In genomic region chr19:15453906-15454305, GRCh38 we compare ENCODE assay signal across 26 cellular contexts. TPM values are rescaled to one million over a fixed set of nuclear protein-coding genes. Genes with fewer than 3 reads are reported as not detected.
DNase-seq lines count a peak whose midpoint lies in the region; ATAC-seq, FAIRE-seq and TF ChIP-seq lines count a peak whose summit lies in the region.
"Had no signal": no experiment of that assay in that cellular context is flagged by ENCODE, and none has a peak within 500 bp of the region (broad histone marks: within the 10 kb centered on the region; RNA-seq: fewer than 3 reads in every experiment).

No MANE protein-coding gene starts in this region.

- H3K18ac ChIP-seq in H1 (ENCODE audit: extremely low read depth, low read length), result no peak overlapping the region

- H2AFZ ChIP-seq in H1 (ENCODE audit: low read length) (no peak overlapping the region), osteoblast (ENCODE audit: low read length) (no peak overlapping the region)

- H3K23ac ChIP-seq in H1 (ENCODE audit: insufficient read length), result no peak overlapping the region

- no peak overlapping the region for H3K27ac ChIP-seq in H1 (ENCODE audit: low read depth, low read length)
- no peak overlapping the region for H3K27ac ChIP-seq in osteoblast (ENCODE audit: low read depth, low read length)
- H3K27ac ChIP-seq: A549, left lung had no signal

- peaks cover 23% of the 10 kb centered on the region; the same call in 1 of the 2 replicates for H3K23me2 ChIP-seq in H1 (ENCODE audit: low read depth, low read length)

- H3K4me1 ChIP-seq in H1 (replicated peaks in 1 of 4; ENCODE audit: control insufficient read depth in 3 of 4, insufficient read depth in 4 of 4, low read length in 3 of 4) (peaks cover 0 to 21% (median 10%) of the 10 kb centered on the region in 4 experiments; a peak in 5 of 7 replicates), osteoblast (ENCODE audit: insufficient read depth, low read length) (peaks cover 10% of the 10 kb centered on the region)

- no peak overlapping the region for H3K4me3 Mint-ChIP-seq in activated T-cell treated with anti-CD3 and anti-CD28 coated beads, Interleukin-2, amount 50 U/mL, for 24 hours
- no peak overlapping the region for H3K4me3 Mint-ChIP-seq in activated CD8-positive, alpha-beta T cell treated with anti-CD3 and anti-CD28 coated beads for 36 hours

- no peak for ATAC-seq in activated CD8-positive, alpha-beta T cell treated with anti-CD3 and anti-CD28 coated beads for 36 hours
- ATAC-seq in GM18519 (IDR thresholded peaks at IDR 0.05; ENCODE audit: low FRiP score, unreplicated experiment) (no peak), GM18861 (IDR thresholded peaks at IDR 0.05; ENCODE audit: unreplicated experiment) (no peak)

- H3K36me3 Mint-ChIP-seq in activated T-cell treated with anti-CD3 and anti-CD28 coated beads, Interleukin-2, amount 50 U/mL, for 24 hours (ENCODE audit: low read depth), result peaks cover 74% of the 10 kb centered on the region
- peaks cover 58% of the 10 kb centered on the region for H3K36me3 Mint-ChIP-seq in activated CD8-positive, alpha-beta T cell treated with anti-CD3 and anti-CD28 coated beads for 36 hours (ENCODE audit: low read depth)
- H3K36me3 Mint-ChIP-seq: mesothelial cell of epicardium had no signal

- no peak overlapping the region for H2AK5ac ChIP-seq in H1 (ENCODE audit: low read depth, low read length)

- peaks cover 26% of the 10 kb centered on the region for H3K4me1 Mint-ChIP-seq in activated T-cell treated with anti-CD3 and anti-CD28 coated beads, Interleukin-2, amount 50 U/mL, for 24 hours (ENCODE audit: low read depth)
- H3K4me1 Mint-ChIP-seq in activated CD8-positive, alpha-beta T cell treated with anti-CD3 and anti-CD28 coated beads for 36 hours (ENCODE audit: low read depth), result peaks cover 11% of the 10 kb centered on the region

- no peak overlapping the region for H2BK5ac ChIP-seq in H1 (ENCODE audit: low read depth, low read length)

- H2BK120ac ChIP-seq in H1 (replicated peaks; ENCODE audit: low read depth, low read length), result no peak overlapping the region

- peaks cover 2% of the 10 kb centered on the region for H3K9me3 Mint-ChIP-seq in activated T-cell treated with anti-CD3 and anti-CD28 coated beads, Interleukin-2, amount 50 U/mL, for 24 hours
- H3K9me3 Mint-ChIP-seq in activated CD8-positive, alpha-beta T cell treated with anti-CD3 and anti-CD28 coated beads for 36 hours, result no peaks in the 10 kb centered on the region
- H3K9me3 Mint-ChIP-seq: mesothelial cell of epicardium had no signal

- H3K4me3 ChIP-seq in H1 (ENCODE audit: extremely low read depth in 1 of 4, insufficient read depth in 2 of 4, low read depth in 3 of 4, low read length in 4 of 4) (no peak overlapping the region), osteoblast (ENCODE audit: insufficient read depth, low read length) (no peak overlapping the region)
- H3K4me3 ChIP-seq: A549 had no signal

- TF ChIP-seq RAD21 in H1 (IDR thresholded peaks at IDR 0.05 in 1 of 2, conservative IDR thresholded peaks at IDR 0.05 in 1 of 2; ENCODE audit: low read depth in 2 of 2, low read length in 2 of 2), result no peak

- H3K79me1 ChIP-seq in H1 (ENCODE audit: low read depth, low read length), result no peaks in the 10 kb centered on the region

- no peaks in the 10 kb centered on the region for H3K9me3 ChIP-seq in H1 (ENCODE audit: insufficient read depth in 2 of 2, low read depth in 1 of 2, low read length in 1 of 2)
- H3K9me3 ChIP-seq in osteoblast (ENCODE audit: low read depth, low read length), result no peaks in the 10 kb centered on the region
- H3K9me3 ChIP-seq: A549, BE2C, left lung, tibial artery had no signal

- no peak overlapping the region for H4K5ac ChIP-seq in H1 (ENCODE audit: insufficient read length, low read depth, low read length)

- DNase-seq in activated T-cell treated with anti-CD3 and anti-CD28 coated beads, Interleukin-2, amount 50 U/mL, for 24 hours, result no peak
- DNase-seq in activated T-cell treated with anti-CD3 and anti-CD28 coated beads, Interleukin-2, amount 50 U/mL, for 48 hours, result no peak
- no peak for DNase-seq in activated CD8-positive, alpha-beta T cell treated with anti-CD3 and anti-CD28 coated beads for 36 hours
- no peak for DNase-seq in H1 (ENCODE audit: low read depth in 1 of 2, low spot score in 2 of 2)
- DNase-seq in osteoblast (ENCODE audit: insufficient read length, low spot score, missing footprints), result peak; percentile 58
- DNase-seq in G401 (ENCODE audit: low spot score), result no peak
- DNase-seq: activated CD4-positive, CD25-positive, alpha-beta regulatory T cell treated with anti-CD3 and anti-CD28 coated beads, Interleukin-2, amount 50 U/mL, for 72 hours; anterior cingulate cortex; BE2C; caudate nucleus; dorsolateral prefrontal cortex; GOT3; NCI-H1092; NCI-H187 treated with DMSO at 0.1 percent for 48 hours; NCI-H82; stimulated activated naive CD4-positive, alpha-beta T cell treated with Interleukin-2 at 50 U/mL for 16 hours had no signal

- TF ChIP-seq POLR2A in H1 (IDR thresholded peaks at IDR 0.05; ENCODE audit: control extremely low read depth in 1 of 2, low read depth in 2 of 2, low read length in 2 of 2), result no peak

- H3K27me3 ChIP-seq in H1 (replicated peaks in 1 of 4; ENCODE audit: control insufficient read depth in 3 of 4, extremely low read depth in 1 of 4, insufficient read depth in 3 of 4, low read length in 3 of 4), result peaks cover 20 to 61% (median 52%) of the 10 kb centered on the region in 4 experiments
- peaks cover 30% of the 10 kb centered on the region for H3K27me3 ChIP-seq in osteoblast (ENCODE audit: insufficient read depth, low read length)

- H3K27me3 Mint-ChIP-seq in activated T-cell treated with anti-CD3 and anti-CD28 coated beads, Interleukin-2, amount 50 U/mL, for 24 hours, result no peaks in the 10 kb centered on the region
- H3K27me3 Mint-ChIP-seq in activated CD8-positive, alpha-beta T cell treated with anti-CD3 and anti-CD28 coated beads for 36 hours, result no peaks in the 10 kb centered on the region

- no peak overlapping the region for H3K4ac ChIP-seq in H1 (replicated peaks; ENCODE audit: insufficient read length, low read depth, low read length)

- peaks cover 0 to 6% of the 10 kb centered on the region in 2 experiments for H4K20me1 ChIP-seq in H1 (replicated peaks in 1 of 2; ENCODE audit: control insufficient read depth in 1 of 2, insufficient read depth in 2 of 2, low read length in 2 of 2)
- H4K20me1 ChIP-seq in osteoblast (ENCODE audit: insufficient read depth, low read length), result peaks cover 3% of the 10 kb centered on the region

- H2BK15ac ChIP-seq in H1 (ENCODE audit: low read length), result 0 out of 2 replicates have a peak overlapping the region, but pooled peaks have one; percentile 34

- in situ Hi-C loops in G401 (cut with HindIII; ENCODE audit: low sequenced_read_pairs), result no loop called here

- H3K9ac ChIP-seq in H1 (replicated peaks in 1 of 4; ENCODE audit: extremely low read depth in 1 of 4, low read depth in 3 of 4, low read length in 3 of 4), result no peak overlapping the region

- peak overlapping the region; percentile 81 for H3K27ac Mint-ChIP-seq in activated T-cell treated with anti-CD3 and anti-CD28 coated beads, Interleukin-2, amount 50 U/mL, for 24 hours
- peak overlapping the region; percentile 5 for H3K27ac Mint-ChIP-seq in activated CD8-positive, alpha-beta T cell treated with anti-CD3 and anti-CD28 coated beads for 36 hours
- H3K27ac Mint-ChIP-seq: mesothelial cell of epicardium had no signal

- 94% methylated on average over 6 of the region's 6 CpGs; no CpG with 5 or more reads in 1 of the 2 experiments for WGBS in H1 (ENCODE audit: extremely low coverage in 1 of 2, insufficient coverage in 1 of 2, insufficient read length in 1 of 2, insufficient replicate concordance in 2 of 2, low coverage in 1 of 2, low lambda C conversion rate in 2 of 2, missing lambda C conversion rate in 1 of 2), 2 experiments

- H3K79me2 ChIP-seq in H1 (ENCODE audit: control insufficient read depth in 1 of 2, insufficient read depth in 2 of 2, low read length in 2 of 2) (no peaks in the 10 kb centered on the region), osteoblast (ENCODE audit: insufficient read depth, low read length) (no peaks in the 10 kb centered on the region)

- POLR2A ChIA-PET in activated CD8-positive, alpha-beta T cell treated with anti-CD3 and anti-CD28 coated beads for 36 hours (lab: Charles Lee), result interaction anchor here (3.4 kb wide), 1 partner anchor 9 kb away, joined by 33 read pairs; the partner anchor contains the start of gene RASAL3
- POLR2A ChIA-PET in H1 (lab: Charles Lee; ENCODE audit: partially characterized antibody), result interaction anchor here (0.9 to 2.0 kb wide), 2 partner anchors 36 to 622 kb away, joined by 3 to 8 read pairs; partner anchors contain the start of genes AKAP8L and TPM4

- no peak for TF ChIP-seq CTCF in activated CD8-positive, alpha-beta T cell treated with anti-CD3 and anti-CD28 coated beads for 36 hours (IDR thresholded peaks at IDR 0.05)
- TF ChIP-seq CTCF in H1 (IDR thresholded peaks at IDR 0.05; ENCODE audit: control extremely low read depth in 1 of 3, insufficient read depth in 1 of 3, low read depth in 1 of 3, low read length in 3 of 3) (no peak), osteoblast (IDR thresholded peaks at IDR 0.05; ENCODE audit: extremely low read depth, low read depth, low read length) (no peak)

- no peak overlapping the region for H2BK20ac ChIP-seq in H1 (ENCODE audit: low read length)

- CTCF ChIA-PET in activated CD8-positive, alpha-beta T cell treated with anti-CD3 and anti-CD28 coated beads for 36 hours (lab: Charles Lee), result interaction anchor here (1.5 to 1.6 kb wide), 2 partner anchors 10 to 24 kb away, joined by 4 to 6 read pairs; no protein-coding TSS in a partner anchor
- CTCF ChIA-PET in H1 (lab: Charles Lee; ENCODE audit: partially characterized antibody), result interaction anchor here (0.9 to 5.7 kb wide), 6 partner anchors 10 to 201 kb away, joined by 3 to 35 read pairs (median 5); partner anchors contain the start of genes AKAP8L and RASAL3

- H3K56ac ChIP-seq in H1 (replicated peaks; ENCODE audit: insufficient read length, low read depth, low read length), result no peak overlapping the region

- no peak overlapping the region for H4K8ac ChIP-seq in H1 (ENCODE audit: extremely low read depth, insufficient read depth, low read length)

- no peak for TF ChIP-seq EP300 in H1 (IDR thresholded peaks at IDR 0.05; ENCODE audit: borderline replicate concordance in 1 of 2, low read depth in 2 of 2, low read length in 2 of 2)

- FAIRE-seq in H1 (lab: Jason Lieb, UNC), result no peak
- FAIRE-seq: A549 had no signal

- no peak overlapping the region for H4K91ac ChIP-seq in H1 (replicated peaks; ENCODE audit: insufficient read length, low read length)

- peak overlapping the region in 1 of 2 experiments; percentile 61; a peak in 1 of 4 replicates for H3K4me2 ChIP-seq in H1 (ENCODE audit: insufficient read depth in 1 of 2, low read depth in 2 of 2, low read length in 2 of 2)
- H3K4me2 ChIP-seq in osteoblast (ENCODE audit: insufficient read depth, low read length), result no peak overlapping the region
- H3K4me2 ChIP-seq: A549 had no signal

- H2BK12ac ChIP-seq in H1 (ENCODE audit: low read depth, low read length), result no peak overlapping the region

- H3K36me3 ChIP-seq in H1 (ENCODE audit: control insufficient read depth in 2 of 4, insufficient read depth in 4 of 4, low read length in 3 of 4), result no peaks in the 10 kb centered on the region; a peak in 1 of 8 replicates
- no peaks in the 10 kb centered on the region for H3K36me3 ChIP-seq in osteoblast (ENCODE audit: insufficient read depth, low read length)
- H3K36me3 ChIP-seq: BE2C, tibial artery had no signal

- intact Hi-C loops in activated CD8-positive, alpha-beta T cell treated with anti-CD3 and anti-CD28 coated beads for 36 hours (cut with micrococcal nuclease), result no loop called here

- no peak overlapping the region for H3K14ac ChIP-seq in H1 (ENCODE audit: insufficient read length)

RNA-seq across cellular contexts. Expression of gene WIZ, which starts 4.2 kb away (rescaled TPM):
- total RNA-seq in activated CD8-positive, alpha-beta T cell treated with anti-CD3 and anti-CD28 coated beads for 36 hours, result 10 to 100 TPM; 19.3 to 21.0 TPM
- 33.2 and 34.4 TPM in 2 replicates for total RNA-seq in H1 (2021; fragmentation: NEBNext Ultra II Directional; extraction: Animal tissue kit (Norgen Biotek cat#: 25700))
- polyA plus RNA-seq in H1 (2011; rRNA removed), result 12.5 and 22.7 TPM in 2 replicates
- 11.9 TPM for polyA plus RNA-seq in H1 (2011; cell fraction: cytosol; rRNA removed)
- 33.7 TPM for polyA plus RNA-seq in H1 (2011; cell fraction: nucleus; rRNA removed)
- polyA plus RNA-seq in H1 (2012, experiment 1 of 2), result 19.0 to 28.5 TPM (median 25.3 TPM) in 4 replicates
- polyA plus RNA-seq in H1 (2012, experiment 2 of 2), result 19.5 TPM
- 21.0 TPM for polyA plus RNA-seq in H1 (2013, experiment 1 of 2)
- polyA plus RNA-seq in H1 (2013, experiment 2 of 2), result 20.8 TPM
- 4.1 and 4.7 TPM in 2 replicates for polyA minus RNA-seq in H1 (2011; rRNA and poly(A)+ RNA removed)
- 16.7 TPM for polyA minus RNA-seq in H1 (2011; cell fraction: cytosol; rRNA and poly(A)+ RNA removed)
- 12.7 TPM for polyA minus RNA-seq in H1 (2011; cell fraction: nucleus; rRNA and poly(A)+ RNA removed)
- total RNA-seq in osteoblast, result 8.3 and 9.8 TPM in 2 replicates
- 24.9 and 28.2 TPM in 2 replicates for total RNA-seq in G401 (2014; rRNA removed; shearing (Covaris generic))

RNA-seq across cellular contexts. Expression of gene RASAL3, which starts 10.4 kb away (rescaled TPM):
- 10 to 100 TPM; 83.9 to 85.8 TPM for total RNA-seq in activated CD8-positive, alpha-beta T cell treated with anti-CD3 and anti-CD28 coated beads for 36 hours
- total RNA-seq in H1 (2021; fragmentation: NEBNext Ultra II Directional; extraction: Animal tissue kit (Norgen Biotek cat#: 25700)), result 0.19 TPM in 2 replicates
- polyA plus RNA-seq in H1 (2011; rRNA removed), result 0.63 and 2.4 TPM in 2 replicates
- polyA plus RNA-seq in H1 (2011; cell fraction: cytosol; rRNA removed), result 0.57 TPM
- 2.5 TPM for polyA plus RNA-seq in H1 (2011; cell fraction: nucleus; rRNA removed)
- polyA plus RNA-seq in H1 (2012, experiment 1 of 2), result 0.20 to 0.94 TPM (median 0.53 TPM) in 4 replicates
- 0.47 TPM for polyA plus RNA-seq in H1 (2012, experiment 2 of 2)
- 0.67 TPM for polyA plus RNA-seq in H1 (2013, experiment 1 of 2)
- 0.64 TPM for polyA plus RNA-seq in H1 (2013, experiment 2 of 2)
- 0.16 TPM in 1 of 2 replicates, not detected in the other for polyA minus RNA-seq in H1 (2011; rRNA and poly(A)+ RNA removed)
- not detected for polyA minus RNA-seq in H1 (2011; cell fraction: cytosol; rRNA and poly(A)+ RNA removed)
- polyA minus RNA-seq in H1 (2011; cell fraction: nucleus; rRNA and poly(A)+ RNA removed), result 0.50 TPM
- under 0.01 TPM in 2 replicates for total RNA-seq in osteoblast
- not detected in 2 replicates for total RNA-seq in G401 (2014; rRNA removed; shearing (Covaris generic))
- total RNA-seq: fibroblast of villous mesenchyme, mesothelial cell of epicardium, smooth muscle cell had no signal
- polyA plus RNA-seq: A549 had no signal

RNA-seq across cellular contexts. Expression of gene PGLYRP2, which starts 25.4 kb away (rescaled TPM):
- total RNA-seq in activated CD8-positive, alpha-beta T cell treated with anti-CD3 and anti-CD28 coated beads for 36 hours, result under 1 TPM; 0.25 to 0.27 TPM
- total RNA-seq in H1 (2021; fragmentation: NEBNext Ultra II Directional; extraction: Animal tissue kit (Norgen Biotek cat#: 25700)), result not detected in 2 replicates
- polyA plus RNA-seq in H1 (2011; rRNA removed), result not detected in 2 replicates
- polyA plus RNA-seq in H1 (2011; cell fraction: cytosol; rRNA removed), result not detected
- polyA plus RNA-seq in H1 (2011; cell fraction: nucleus; rRNA removed), result not detected
- polyA plus RNA-seq in H1 (2012, experiment 1 of 2), result not detected in 4 replicates
- polyA plus RNA-seq in H1 (2012, experiment 2 of 2), result not detected
- 0.02 TPM for polyA plus RNA-seq in H1 (2013, experiment 1 of 2)
- not detected for polyA plus RNA-seq in H1 (2013, experiment 2 of 2)
- not detected in 2 replicates for polyA minus RNA-seq in H1 (2011; rRNA and poly(A)+ RNA removed)
- not detected for polyA minus RNA-seq in H1 (2011; cell fraction: cytosol; rRNA and poly(A)+ RNA removed)
- not detected for polyA minus RNA-seq in H1 (2011; cell fraction: nucleus; rRNA and poly(A)+ RNA removed)
- not detected in 2 replicates for total RNA-seq in osteoblast
- not detected in 2 replicates for total RNA-seq in G401 (2014; rRNA removed; shearing (Covaris generic))
- total RNA-seq: fibroblast of villous mesenchyme, left lung, mesothelial cell of epicardium, OCI-LY7, renal cortical epithelial cell, smooth muscle cell had no signal
- polyA plus RNA-seq: A549, smooth muscle cell had no signal

RNA-seq across cellular contexts. Expression of gene AKAP8L, which starts 35.1 kb away (rescaled TPM):
- total RNA-seq in activated CD8-positive, alpha-beta T cell treated with anti-CD3 and anti-CD28 coated beads for 36 hours, result 10 to 100 TPM; 83.1 to 88.8 TPM
- total RNA-seq in H1 (2021; fragmentation: NEBNext Ultra II Directional; extraction: Animal tissue kit (Norgen Biotek cat#: 25700)), result 127 and 138 TPM in 2 replicates
- 75.1 and 149 TPM in 2 replicates for polyA plus RNA-seq in H1 (2011; rRNA removed)
- 130 TPM for polyA plus RNA-seq in H1 (2011; cell fraction: cytosol; rRNA removed)
- polyA plus RNA-seq in H1 (2011; cell fraction: nucleus; rRNA removed), result 1,038 TPM
- polyA plus RNA-seq in H1 (2012, experiment 1 of 2), result 104 to 148 TPM (median 127 TPM) in 4 replicates
- 45.6 TPM for polyA plus RNA-seq in H1 (2012, experiment 2 of 2)
- polyA plus RNA-seq in H1 (2013, experiment 1 of 2), result 108 TPM
- 92.0 TPM for polyA plus RNA-seq in H1 (2013, experiment 2 of 2)
- polyA minus RNA-seq in H1 (2011; rRNA and poly(A)+ RNA removed), result 112 and 116 TPM in 2 replicates
- 69.8 TPM for polyA minus RNA-seq in H1 (2011; cell fraction: cytosol; rRNA and poly(A)+ RNA removed)
- polyA minus RNA-seq in H1 (2011; cell fraction: nucleus; rRNA and poly(A)+ RNA removed), result 218 TPM
- 63.9 and 69.5 TPM in 2 replicates for total RNA-seq in osteoblast
- 86.3 and 92.4 TPM in 2 replicates for total RNA-seq in G401 (2014; rRNA removed; shearing (Covaris generic))

RNA-seq across cellular contexts. Expression of gene CYP4F22, which starts 54.4 kb away (rescaled TPM):
- 1 to 10 TPM; 1.5 to 1.7 TPM for total RNA-seq in activated CD8-positive, alpha-beta T cell treated with anti-CD3 and anti-CD28 coated beads for 36 hours
- total RNA-seq in H1 (2021; fragmentation: NEBNext Ultra II Directional; extraction: Animal tissue kit (Norgen Biotek cat#: 25700)), result not detected in 2 replicates
- polyA plus RNA-seq in H1 (2011; rRNA removed), result not detected in 2 replicates
- polyA plus RNA-seq in H1 (2011; cell fraction: cytosol; rRNA removed), result 0.04 TPM
- polyA plus RNA-seq in H1 (2011; cell fraction: nucleus; rRNA removed), result not detected
- polyA plus RNA-seq in H1 (2012, experiment 1 of 2), result not detected in 4 replicates
- not detected for polyA plus RNA-seq in H1 (2012, experiment 2 of 2)
- polyA plus RNA-seq in H1 (2013, experiment 1 of 2), result 2.5 TPM
- polyA plus RNA-seq in H1 (2013, experiment 2 of 2), result 2.9 TPM
- polyA minus RNA-seq in H1 (2011; rRNA and poly(A)+ RNA removed), result 0.07 TPM in 1 of 2 replicates, not detected in the other
- not detected for polyA minus RNA-seq in H1 (2011; cell fraction: cytosol; rRNA and poly(A)+ RNA removed)
- polyA minus RNA-seq in H1 (2011; cell fraction: nucleus; rRNA and poly(A)+ RNA removed), result not detected
- total RNA-seq in osteoblast, result not detected in 2 replicates
- 0.80 and 2.8 TPM in 2 replicates for total RNA-seq in G401 (2014; rRNA removed; shearing (Covaris generic))
- total RNA-seq: fibroblast of villous mesenchyme, mesothelial cell of epicardium, OCI-LY7, renal cortical epithelial cell, smooth muscle cell had no signal
- polyA plus RNA-seq: smooth muscle cell had no signal

Comparison
In these comparisons a context has a peak if more than half of its experiments do, and no peak if none do; other contexts are left out.
1. RNA of gene RASAL3, which starts 10.4 kb away (total RNA-seq): 83.9 to 85.8 TPM in activated CD8-positive, alpha-beta T cell treated with anti-CD3 and anti-CD28 coated beads for 36 hours; 0.19 TPM in H1, under 0.01 TPM in osteoblast and not detected in G401; every median in the first group is over 10 times any median in the second.